In genomic region chr10:3777876-3778707, GRCh38 we compare ENCODE assay signal across 1 cellular context.
TF ChIP-seq lines count a peak whose summit lies in the region.

No MANE protein-coding gene starts in this region.

TF ChIP-seq in SK-N-SH, 30 proteins besides CTCF, POLR2A, EP300 and RAD21 (continued from another document):
- no peak for TF ChIP-seq ZBTB33 (IDR thresholded peaks at IDR 0.05; ENCODE audit: borderline replicate concordance, low read depth)
